14 cellular contexts compared by ENCODE assay signal in the genomic region with DNA sequence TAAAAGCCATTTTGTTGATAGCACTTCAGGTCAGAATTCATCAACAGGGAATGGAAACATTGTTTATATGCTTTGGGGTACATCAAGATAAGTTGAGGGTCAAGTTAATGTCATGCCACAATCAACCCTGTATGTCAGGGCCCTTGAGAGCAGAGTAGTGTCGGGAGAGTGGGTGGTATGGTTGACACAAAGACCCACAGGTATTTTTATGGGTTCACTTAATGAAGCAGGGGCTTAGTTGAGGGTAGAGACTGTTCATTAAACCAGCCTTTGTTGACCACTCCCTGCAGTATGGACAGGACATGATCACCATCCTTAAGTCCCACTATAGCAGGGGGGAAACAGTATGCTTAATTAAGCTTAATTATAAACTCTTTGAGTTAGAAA. TPM values are rescaled to one million over a fixed set of nuclear protein-coding genes. Genes with fewer than 3 reads are reported as not detected.
DNase-seq lines count a peak whose midpoint lies in the region; ATAC-seq, FAIRE-seq and TF ChIP-seq lines count a peak whose summit lies in the region.
"Had no signal": no experiment of that assay in that cellular context is flagged by ENCODE, and none has a peak within 500 bp of the region (broad histone marks: within the 10 kb centered on the region; RNA-seq: fewer than 3 reads in every experiment).

No MANE protein-coding gene starts in this region.

- peaks cover 56% of the 10 kb centered on the region for H4K20me1 ChIP-seq in HepG2 (ENCODE audit: insufficient read depth, low read length)

- H3K27ac ChIP-seq in HepG2 (ENCODE audit: extremely low read length, insufficient read depth, low read length) (no peak overlapping the region), right lobe of liver (no peak overlapping the region)
- H3K27ac ChIP-seq: Peyer's patch, psoas muscle had no signal

- no peaks in the 10 kb centered on the region for H3K27me3 Mint-ChIP-seq in effector memory CD8-positive, alpha-beta T cell
- H3K27me3 Mint-ChIP-seq in stimulated activated naive B cell treated with anti-CD40 and anti-IgM and Interleukin-4, amounts not matched to agents 10 μg/mL and 1 μg/mL and 100 μg/mL, for 72 hours, result no peaks in the 10 kb centered on the region
- H3K27me3 Mint-ChIP-seq in osteocyte (ENCODE audit: unreplicated experiment), result no peaks in the 10 kb centered on the region

- DNase-seq in HepG2 (ENCODE audit: low spot score), result no peak
- DNase-seq in right lobe of liver, result no peak
- DNase-seq in NB4 (ENCODE audit: low read depth), result peak; percentile 34
- DNase-seq in effector memory CD8-positive, alpha-beta T cell, result no peak
- DNase-seq in stimulated activated naive B cell treated with anti-CD40 and anti-IgM and Interleukin-4, amounts not matched to agents 10 μg/mL and 1 μg/mL and 100 μg/mL, for 72 hours, result no peak
- no peak for DNase-seq in osteocyte (ENCODE audit: extremely low spot score, unreplicated experiment)
- DNase-seq: NCI-H1930, NCI-H526, Peyer's patch, psoas muscle had no signal

- peaks cover 28% of the 10 kb centered on the region for H3K79me2 ChIP-seq in HepG2 (ENCODE audit: insufficient read depth, low read length)

- no peak overlapping the region for H3K9ac ChIP-seq in HepG2 (ENCODE audit: insufficient read depth, low read depth, low read length)

- H3K27me3 ChIP-seq in HepG2 (ENCODE audit: control insufficient read depth in 1 of 2, insufficient read depth in 2 of 2, low read length in 2 of 2) (peaks cover 0 to under 1% of the 10 kb centered on the region in 2 experiments; a peak in 1 of 5 replicates), right lobe of liver (no peaks in the 10 kb centered on the region)
- H3K27me3 ChIP-seq: Peyer's patch had no signal

- no TSS peak for BruUV-seq in HepG2 (replicated peaks; lab: Mats Ljungman, UMichigan)

- peaks cover 8 to 59% of the 10 kb centered on the region in 2 experiments for H3K36me3 ChIP-seq in HepG2 (replicated peaks in 1 of 2; ENCODE audit: control insufficient read depth in 1 of 2, insufficient read depth in 2 of 2, low read length in 2 of 2)
- peaks cover 8 to 50% (median 26%) of the 10 kb centered on the region in 4 donors for H3K36me3 ChIP-seq in right lobe of liver

- TF ChIP-seq EP300 in HepG2 (IDR thresholded peaks at IDR 0.05; ENCODE audit: low read depth in 2 of 2, low read length in 2 of 2) (no peak), HepG2 (CRISPR knock-in tag; IDR thresholded peaks at IDR 0.05; ENCODE audit: borderline replicate concordance) (no peak)

- no peak overlapping the region for H3K4me3 ChIP-seq in HepG2 (replicated peaks in 1 of 3; ENCODE audit: insufficient read depth in 1 of 3, low read depth in 2 of 3, low read length in 3 of 3)
- no peak overlapping the region for H3K4me3 ChIP-seq in right lobe of liver
- no peak overlapping the region for H3K4me3 ChIP-seq in NB4 (ENCODE audit: low read depth, low read length)
- H3K4me3 ChIP-seq: Peyer's patch, psoas muscle had no signal

- POLR2A ChIA-PET in HepG2 (lab: Yijun Ruan, JAX), result interaction anchor here (1.0 to 1.5 kb wide), 3 partner anchors 18 to 68 kb away, joined by 3 read pairs; no protein-coding TSS in a partner anchor

- intact Hi-C loops in HepG2 (cut with micrococcal nuclease; ENCODE audit: unreplicated experiment), result loop anchor here (5.0 kb wide), 1 partner anchor 392 kb away; no protein-coding TSS in a partner anchor
- intact Hi-C loops in right lobe of liver (cut with DNase I), result no loop called here

- H3K9me3 Mint-ChIP-seq in effector memory CD8-positive, alpha-beta T cell, result no peaks in the 10 kb centered on the region
- no peaks in the 10 kb centered on the region for H3K9me3 Mint-ChIP-seq in stimulated activated naive B cell treated with anti-CD40 and anti-IgM and Interleukin-4, amounts not matched to agents 10 μg/mL and 1 μg/mL and 100 μg/mL, for 72 hours
- H3K9me3 Mint-ChIP-seq in osteocyte (ENCODE audit: unreplicated experiment), result no peaks in the 10 kb centered on the region

- peaks cover 62% of the 10 kb centered on the region for H3K36me3 Mint-ChIP-seq in effector memory CD8-positive, alpha-beta T cell (ENCODE audit: insufficient read depth)
- peaks cover 59 to 81% of the 10 kb centered on the region in 2 donors for H3K36me3 Mint-ChIP-seq in stimulated activated naive B cell treated with anti-CD40 and anti-IgM and Interleukin-4, amounts not matched to agents 10 μg/mL and 1 μg/mL and 100 μg/mL, for 72 hours
- H3K36me3 Mint-ChIP-seq in osteocyte (ENCODE audit: unreplicated experiment), result peaks cover 63% of the 10 kb centered on the region

- no peak overlapping the region for H3K4me2 ChIP-seq in HepG2 (ENCODE audit: low read depth, low read length)

- no peaks in the 10 kb centered on the region for H3K9me3 ChIP-seq in HepG2 (ENCODE audit: low read length)
- H3K9me3 ChIP-seq in right lobe of liver, result no peaks in the 10 kb centered on the region
- H3K9me3 ChIP-seq: Peyer's patch, psoas muscle had no signal

- H3K4me1 Mint-ChIP-seq in effector memory CD8-positive, alpha-beta T cell (ENCODE audit: low read depth in 2 of 2), result peaks cover 25 to 28% of the 10 kb centered on the region in 2 donors
- H3K4me1 Mint-ChIP-seq in stimulated activated naive B cell treated with anti-CD40 and anti-IgM and Interleukin-4, amounts not matched to agents 10 μg/mL and 1 μg/mL and 100 μg/mL, for 72 hours, result peaks cover 30 to 43% of the 10 kb centered on the region in 2 donors
- peaks cover 28% of the 10 kb centered on the region for H3K4me1 Mint-ChIP-seq in osteocyte (ENCODE audit: unreplicated experiment)

- peak overlapping the region; percentile 12 to 22 for H3K27ac Mint-ChIP-seq in effector memory CD8-positive, alpha-beta T cell
- H3K27ac Mint-ChIP-seq in stimulated activated naive B cell treated with anti-CD40 and anti-IgM and Interleukin-4, amounts not matched to agents 10 μg/mL and 1 μg/mL and 100 μg/mL, for 72 hours, result peak overlapping the region; percentile 1
- no peak overlapping the region for H3K27ac Mint-ChIP-seq in osteocyte (ENCODE audit: unreplicated experiment)

- TF ChIP-seq RAD21 in HepG2 (CRISPR knock-in tag; IDR thresholded peaks at IDR 0.05), result no peak

- TF ChIP-seq CTCF in HepG2 (CRISPR knock-in tag; IDR thresholded peaks at IDR 0.05) (no peak), right lobe of liver (IDR thresholded peaks at IDR 0.05) (no peak), NB4 (IDR thresholded peaks at IDR 0.05; ENCODE audit: low read depth, low read length) (no peak), osteocyte (IDR thresholded peaks at IDR 0.05) (no peak)

- no peak for FAIRE-seq in HepG2 (lab: Jason Lieb, UNC)
- FAIRE-seq: frontal cortex had no signal

- TF ChIP-seq POLR2A in HepG2 (IDR thresholded peaks at IDR 0.05; ENCODE audit: insufficient read depth in 1 of 2, low read depth in 2 of 2, low read length in 2 of 2), result peak in 1 of 2 experiments; percentile 63; a peak in 3 of 4 replicates
- no peak for TF ChIP-seq POLR2A in right lobe of liver (IDR thresholded peaks at IDR 0.05)
- peak; percentile 15 for TF ChIP-seq POLR2A in NB4 (IDR thresholded peaks at IDR 0.05; ENCODE audit: extremely low read depth, insufficient read length)

- no peak overlapping the region for H2AFZ ChIP-seq in HepG2 (ENCODE audit: low read length)

- 100% methylated on average over 1 of the region's 1 CpG for WGBS in HepG2 (ENCODE audit: low lambda C conversion rate)
- WGBS in right lobe of liver (ENCODE audit: insufficient coverage, low coverage, low lambda C conversion rate, missing lambda C conversion rate), result 100% methylated on average over 1 of the region's 1 CpG

- H3K4me3 Mint-ChIP-seq in effector memory CD8-positive, alpha-beta T cell, result no peak overlapping the region
- peak overlapping the region in 1 of 2 donors; percentile 23 for H3K4me3 Mint-ChIP-seq in stimulated activated naive B cell treated with anti-CD40 and anti-IgM and Interleukin-4, amounts not matched to agents 10 μg/mL and 1 μg/mL and 100 μg/mL, for 72 hours
- no peak overlapping the region for H3K4me3 Mint-ChIP-seq in osteocyte (ENCODE audit: unreplicated experiment)

- in situ Hi-C loops in HepG2 (cut with HindIII; ENCODE audit: extremely low pct_ligation_motif_present, low pct_unique_long_range_greater_than_20kb), result loop anchor here (25.0 kb wide), 2 partner anchors 833 to 1008 kb away; no protein-coding TSS in a partner anchor

- peaks cover 44% of the 10 kb centered on the region for H3K4me1 ChIP-seq in HepG2 (ENCODE audit: insufficient read depth, low read length)
- H3K4me1 ChIP-seq in right lobe of liver, result peaks cover 0 to 14% (median 5%) of the 10 kb centered on the region in 4 donors

- CTCF ChIA-PET in HepG2 (lab: Yijun Ruan, JAX; ENCODE audit: low intra/inter-chr PET ratio, low total read pairs), result no interaction called here

- ATAC-seq in HepG2 (no peak), right lobe of liver (no peak), GM21723 (IDR thresholded peaks at IDR 0.05; ENCODE audit: unreplicated experiment) (no peak), GM21528 (IDR thresholded peaks at IDR 0.05; ENCODE audit: low FRiP score, unreplicated experiment) (no peak)
- no peak for ATAC-seq in effector memory CD8-positive, alpha-beta T cell (replicated peaks)
- no peak for ATAC-seq in stimulated activated naive B cell treated with anti-CD40 and anti-IgM and Interleukin-4, amounts not matched to agents 10 μg/mL and 1 μg/mL and 100 μg/mL, for 72 hours (replicated peaks)
- ATAC-seq: left lobe of liver, psoas muscle had no signal

RNA-seq across cellular contexts. Expression of gene RPL37A, which starts 5.7 kb away (rescaled TPM):
- total RNA-seq in HepG2 (2016; rRNA removed; fragmentation: Illumina TruSeq; extraction: Trizol) (6,902 and 7,071 TPM in 2 replicates), right lobe of liver (100 to 1,000 TPM; 383 to 894 (median 710) TPM), osteocyte (2,580 and 2,608 TPM in 2 replicates)
- total RNA-seq in HepG2 (2016; cell fraction: cytosol; rRNA removed; fragmentation: Illumina TruSeq; extraction: Trizol; ENCODE audit: low read depth), result 11,484 and 12,287 TPM in 2 replicates
- 6,918 and 7,424 TPM in 2 replicates for total RNA-seq in HepG2 (2016; cell fraction: insoluble cytoplasmic fraction; rRNA removed; fragmentation: Illumina TruSeq; extraction: Trizol)
- 16,795 and 17,457 TPM in 2 replicates for total RNA-seq in HepG2 (2016; cell fraction: membrane; rRNA removed; fragmentation: Illumina TruSeq; extraction: Trizol)
- total RNA-seq in HepG2 (2016; cell fraction: nucleus; rRNA removed; fragmentation: Illumina TruSeq; extraction: Trizol), result 2,427 and 2,707 TPM in 2 replicates
- polyA plus RNA-seq in HepG2 (2011; rRNA removed), result 7,317 and 7,910 TPM in 2 replicates
- polyA plus RNA-seq in HepG2 (2011; cell fraction: cytosol; rRNA removed), result 3,435 and 3,576 TPM in 2 replicates
- polyA plus RNA-seq in HepG2 (2011; cell fraction: nucleus; rRNA removed), result 934 and 1,174 TPM in 2 replicates
- 7,692 and 8,090 TPM in 2 replicates for polyA plus RNA-seq in HepG2 (2012)
- polyA plus RNA-seq in HepG2 (2016; cell fraction: cytosol; fragmentation: Illumina TruSeq; extraction: Trizol; ENCODE audit: low read depth), result 11,969 and 13,234 TPM in 2 replicates
- polyA plus RNA-seq in HepG2 (2016; cell fraction: insoluble cytoplasmic fraction; fragmentation: Illumina TruSeq; extraction: Trizol; ENCODE audit: low read depth), result 6,005 and 6,067 TPM in 2 replicates
- 14,650 and 14,956 TPM in 2 replicates for polyA plus RNA-seq in HepG2 (2016; cell fraction: membrane; fragmentation: Illumina TruSeq; extraction: Trizol; ENCODE audit: low read depth)
- 4,147 and 4,271 TPM in 2 replicates for polyA plus RNA-seq in HepG2 (2016; cell fraction: nucleus; fragmentation: Illumina TruSeq; extraction: Trizol; ENCODE audit: insufficient read depth, low read depth)
- 537 and 682 TPM in 2 replicates for polyA minus RNA-seq in HepG2 (2011; rRNA and poly(A)+ RNA removed; ENCODE audit: low replicate concordance)
- 1,971 TPM in 2 replicates for polyA minus RNA-seq in HepG2 (2011; cell fraction: cytosol; rRNA and poly(A)+ RNA removed)
- polyA minus RNA-seq in HepG2 (2011; cell fraction: nucleus; rRNA and poly(A)+ RNA removed), result 601 and 721 TPM in 2 replicates
